Comparison of ENCODE assay signal across 8 cellular contexts in genomic region chr5:43305948-43306563, GRCh38. TPM values are rescaled to one million over a fixed set of nuclear protein-coding genes. Genes with fewer than 3 reads are reported as not detected.
DNase-seq lines count a peak whose midpoint lies in the region; ATAC-seq and TF ChIP-seq lines count a peak whose summit lies in the region.

No MANE protein-coding gene starts in this region.

- DNase-seq in EH (ENCODE audit: low read depth) (peak; percentile 69), RKO (ENCODE audit: low spot score) (peak; percentile 83), chondrocyte (ENCODE audit: low spot score) (no peak), memory B cell (ENCODE audit: low spot score in 2 of 2) (peak in 1 of 2 donors; percentile 24), HPDE6-E6E7 (ENCODE audit: extremely low spot score) (no peak)
- no peak for DNase-seq in stimulated activated CD4-positive, alpha-beta T cell treated with anti-CD3 and anti-CD28 coated beads, Interleukin-4, amount 100 ng/mL, for 4 hours

- ATAC-seq in GM21423 (IDR thresholded peaks at IDR 0.05; ENCODE audit: unreplicated experiment) (peak; percentile 57), memory B cell (ENCODE audit: low read depth) (peak; percentile 75)

- peak; percentile 74 for TF ChIP-seq CTCF in LNCAP (IDR thresholded peaks at IDR 0.05)
- peak; percentile 91 for TF ChIP-seq CTCF in chondrocyte (IDR thresholded peaks at IDR 0.05)

- H3K9me3 Mint-ChIP-seq in chondrocyte (ENCODE audit: low read depth) (no peaks in the 10 kb centered on the region), memory B cell (no peaks in the 10 kb centered on the region)

- H3K4me1 Mint-ChIP-seq in chondrocyte (ENCODE audit: low read depth) (peaks cover 73% of the 10 kb centered on the region), memory B cell (peaks cover 31% of the 10 kb centered on the region)

- no peak overlapping the region for H3K4me3 Mint-ChIP-seq in chondrocyte (ENCODE audit: unreplicated experiment)
- H3K4me3 Mint-ChIP-seq in memory B cell = no peak overlapping the region

- H3K36me3 Mint-ChIP-seq in chondrocyte (ENCODE audit: low read depth) (no peaks in the 10 kb centered on the region), memory B cell (peaks cover 9% of the 10 kb centered on the region)

- no peaks in the 10 kb centered on the region for H3K27me3 Mint-ChIP-seq in chondrocyte (ENCODE audit: low read depth)
- no peaks in the 10 kb centered on the region for H3K27me3 Mint-ChIP-seq in memory B cell

- H3K27ac Mint-ChIP-seq in chondrocyte (ENCODE audit: unreplicated experiment) (peak overlapping the region; percentile 53), memory B cell (no peak overlapping the region)

RNA-seq across cellular contexts. Expression of gene HMGCS1, which starts 7.2 kb away (rescaled TPM):
- 77.8 to 86.9 TPM (median 86.9 TPM) in 3 replicates for total RNA-seq in chondrocyte

Comparison
In these comparisons a context has a peak if more than half of its experiments do, and no peak if none do; other contexts are left out.
1. DNase-seq: peak in EH (single experiment) and RKO (single experiment); none in chondrocyte (single experiment), stimulated activated CD4-positive, alpha-beta T cell treated with anti-CD3 and anti-CD28 coated beads, Interleukin-4, amount 100 ng/mL, for 4 hours (0 of 2) and HPDE6-E6E7 (single experiment).